In the genomic region with DNA sequence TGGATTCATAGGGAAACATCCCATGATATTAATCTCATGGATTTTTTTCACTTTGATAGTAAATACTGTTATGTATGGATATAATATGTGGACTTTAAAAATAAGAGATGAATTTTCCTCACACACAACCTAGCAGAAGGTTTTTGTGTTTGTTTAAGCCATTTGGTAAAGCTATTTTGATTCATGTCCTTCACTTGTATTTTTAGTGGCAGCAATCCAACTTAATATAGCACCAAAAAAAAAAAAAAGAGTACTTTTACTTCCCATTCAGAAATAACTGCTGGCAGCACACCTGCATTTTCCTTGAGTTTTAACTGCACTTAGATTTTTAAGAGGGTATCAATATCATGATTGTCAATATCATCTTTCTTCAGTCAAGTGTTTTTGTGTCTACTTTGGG, we compare ENCODE assay signal across 13 cellular contexts.
"Had no signal": no experiment of that assay in that cellular context is flagged by ENCODE, and none has a peak within 500 bp of the region (broad histone marks: within the 10 kb centered on the region; RNA-seq: fewer than 3 reads in every experiment).

No MANE protein-coding gene starts in this region.

- H3K4me3 Mint-ChIP-seq: activated CD8-positive, alpha-beta memory T cell treated with anti-CD3 and anti-CD28 coated beads, Interleukin-2, amount 10 ng/mL, durations not matched to agents 7 days and 5 days had no signal

- DNase-seq: activated CD4-positive, alpha-beta T cell treated with anti-CD3 and anti-CD28 coated beads, Interleukin-2, amount 50 U/mL, for 48 hours; activated CD8-positive, alpha-beta memory T cell treated with anti-CD3 and anti-CD28 coated beads, Interleukin-2, amount 10 ng/mL, durations not matched to agents 7 days and 5 days; activated naive CD4-positive, alpha-beta T cell treated with anti-CD3 and anti-CD28 coated beads, Interleukin-2, amount 50 U/mL, for 16 hours; activated T-cell treated with anti-CD3 and anti-CD28 coated beads, Interleukin-2, amount 50 U/mL, for 1 hour; dorsolateral prefrontal cortex; islet precursor cell; midbrain; right cardiac atrium; stimulated activated CD4-positive, alpha-beta T cell treated with anti-CD3 and anti-CD28 coated beads, Interleukin-4, amount 100 ng/mL, for 4 hours; stimulated activated CD8-positive, alpha-beta memory T cell treated with anti-CD3 and anti-CD28 coated beads, Interleukin-4, amount 100 ng/mL, for 48 hours; stimulated activated naive CD8-positive, alpha-beta T cell treated with anti-CD3 and anti-CD28 coated beads, Interleukin-15, Interleukin-2, amounts not matched to agents 100 U/mL and 50 U/mL, for 24 hours; trophoblast cell; WERI-Rb-1 had no signal

- H3K27ac Mint-ChIP-seq: activated CD8-positive, alpha-beta memory T cell treated with anti-CD3 and anti-CD28 coated beads, Interleukin-2, amount 10 ng/mL, durations not matched to agents 7 days and 5 days had no signal

- ATAC-seq: activated CD8-positive, alpha-beta memory T cell treated with anti-CD3 and anti-CD28 coated beads, Interleukin-2, amount 10 ng/mL, durations not matched to agents 7 days and 5 days; right cardiac atrium; stimulated activated naive CD8-positive, alpha-beta T cell treated with anti-CD3 and anti-CD28 coated beads, Interleukin-15, Interleukin-2, amounts not matched to agents 100 U/mL and 50 U/mL, for 24 hours had no signal
